In genomic region chr19:308471-309205, GRCh38 we compare ENCODE assay signal across 1 cellular context.
A peak's percentile ranks its signal among the peaks of the same experiment; 100 is the strongest.
TF ChIP-seq lines count a peak whose summit lies in the region.

No MANE protein-coding gene starts in this region.

TF ChIP-seq in K562, 482 proteins besides CTCF, POLR2A, EP300 and RAD21:
- TF ChIP-seq, protein P1, sequence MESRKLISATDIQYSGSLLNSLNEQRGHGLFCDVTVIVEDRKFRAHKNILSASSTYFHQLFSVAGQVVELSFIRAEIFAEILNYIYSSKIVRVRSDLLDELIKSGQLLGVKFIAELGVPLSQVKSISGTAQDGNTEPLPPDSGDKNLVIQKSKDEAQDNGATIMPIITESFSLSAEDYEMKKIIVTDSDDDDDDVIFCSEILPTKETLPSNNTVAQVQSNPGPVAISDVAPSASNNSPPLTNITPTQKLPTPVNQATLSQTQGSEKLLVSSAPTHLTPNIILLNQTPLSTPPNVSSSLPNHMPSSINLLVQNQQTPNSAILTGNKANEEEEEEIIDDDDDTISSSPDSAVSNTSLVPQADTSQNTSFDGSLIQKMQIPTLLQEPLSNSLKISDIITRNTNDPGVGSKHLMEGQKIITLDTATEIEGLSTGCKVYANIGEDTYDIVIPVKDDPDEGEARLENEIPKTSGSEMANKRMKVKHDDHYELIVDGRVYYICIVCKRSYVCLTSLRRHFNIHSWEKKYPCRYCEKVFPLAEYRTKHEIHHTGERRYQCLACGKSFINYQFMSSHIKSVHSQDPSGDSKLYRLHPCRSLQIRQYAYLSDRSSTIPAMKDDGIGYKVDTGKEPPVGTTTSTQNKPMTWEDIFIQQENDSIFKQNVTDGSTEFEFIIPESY (CRISPR knock-in tag; IDR thresholded peaks at IDR 0.05): 0 out of 2 replicates have a peak, but pooled peaks have one; percentile 33
- TF ChIP-seq LCOR (CRISPR knock-in tag; IDR thresholded peaks at IDR 0.05): no peak
